ENCODE assay signal across 1 cellular context in genomic region chr11:2268911-2269600, GRCh38.
TF ChIP-seq lines count a peak whose summit lies in the region.

No MANE protein-coding gene starts in this region.

TF ChIP-seq in HepG2, 621 proteins besides CTCF, POLR2A, EP300 and RAD21 (continues in another document):
- TF ChIP-seq SOX13 (IDR thresholded peaks at IDR 0.05) (no peak), SOX13 (CRISPR knock-in tag; conservative IDR thresholded peaks at IDR 0.05 in 1 of 2, IDR thresholded peaks at IDR 0.05 in 1 of 2) (peak in 1 of 2 experiments; percentile 69; a peak in 2 of 4 replicates), MED1 (CRISPR knock-in tag; IDR thresholded peaks at IDR 0.05) (peak; percentile 57; the same call in 1 of the 2 replicates), TGIF2 (CRISPR knock-in tag; IDR thresholded peaks at IDR 0.05) (no peak), EEA1 (CRISPR knock-in tag; IDR thresholded peaks at IDR 0.05; ENCODE audit: borderline replicate concordance) (no peak), HMGA1 (CRISPR knock-in tag; conservative IDR thresholded peaks at IDR 0.05) (no peak), RNF219 (CRISPR knock-in tag; IDR thresholded peaks at IDR 0.05) (no peak), ATM (IDR thresholded peaks at IDR 0.05; ENCODE audit: borderline replicate concordance) (no peak), KAT2B (IDR thresholded peaks at IDR 0.05; ENCODE audit: borderline replicate concordance, low read depth, low read length) (no peak), RBM22 (optimal IDR thresholded peaks at IDR 0.05; ENCODE audit: low read length) (no peak), HOXA5 (CRISPR knock-in tag; IDR thresholded peaks at IDR 0.05) (peak; percentile 79), NFKB2 (CRISPR knock-in tag; IDR thresholded peaks at IDR 0.05; ENCODE audit: borderline replicate concordance) (no peak), GRHL1 (CRISPR knock-in tag; conservative IDR thresholded peaks at IDR 0.05) (no peak), YEATS2 (CRISPR knock-in tag; IDR thresholded peaks at IDR 0.05; ENCODE audit: borderline replicate concordance) (no peak), PITX1 (CRISPR knock-in tag; IDR thresholded peaks at IDR 0.05) (0 out of 2 replicates have a peak, but pooled peaks have one; percentile 32), ZFP36L1 (CRISPR knock-in tag; IDR thresholded peaks at IDR 0.05) (no peak), SNRNP70 (IDR thresholded peaks at IDR 0.05; ENCODE audit: low read depth, low read length) (no peak), FIP1L1 (IDR thresholded peaks at IDR 0.05; ENCODE audit: borderline replicate concordance, insufficient read depth, low read depth, low read length) (no peak), MTERF4 (CRISPR knock-in tag; IDR thresholded peaks at IDR 0.05) (no peak), FOXJ3 (CRISPR knock-in tag; IDR thresholded peaks at IDR 0.05; ENCODE audit: borderline replicate concordance) (no peak), ZBTB14 (CRISPR knock-in tag; IDR thresholded peaks at IDR 0.05) (no peak), HMG20B (CRISPR knock-in tag; conservative IDR thresholded peaks at IDR 0.05) (0 out of 2 replicates have a peak, but pooled peaks have one; percentile 35), ZSCAN29 (CRISPR knock-in tag; conservative IDR thresholded peaks at IDR 0.05) (no peak), MAF1 (CRISPR knock-in tag; IDR thresholded peaks at IDR 0.05; ENCODE audit: borderline replicate concordance) (0 out of 2 replicates have a peak, but pooled peaks have one; percentile 53), MXI1 (IDR thresholded peaks at IDR 0.05; ENCODE audit: borderline replicate concordance, low read depth, low read length) (no peak), TBP (CRISPR knock-in tag; IDR thresholded peaks at IDR 0.05) (no peak), KMT2B (CRISPR knock-in tag; IDR thresholded peaks at IDR 0.05) (0 out of 2 replicates have a peak, but pooled peaks have one; percentile 19), ZNF335 (CRISPR knock-in tag; IDR thresholded peaks at IDR 0.05) (no peak), ZIK1 (CRISPR knock-in tag; IDR thresholded peaks at IDR 0.05; ENCODE audit: borderline replicate concordance, low read depth) (0 out of 2 replicates have a peak, but pooled peaks have one; percentile 57), NFRKB (IDR thresholded peaks at IDR 0.05) (no peak), ZNF549 (CRISPR knock-in tag; IDR thresholded peaks at IDR 0.05) (no peak), BORCS8-MEF2B (CRISPR knock-in tag; IDR thresholded peaks at IDR 0.05) (peak; percentile 65), ZNF354B (CRISPR knock-in tag; IDR thresholded peaks at IDR 0.05) (no peak), ZNF263 (CRISPR knock-in tag; IDR thresholded peaks at IDR 0.05) (no peak), TCF7 (IDR thresholded peaks at IDR 0.05; ENCODE audit: low read depth) (peak; percentile 8; the same call in 1 of the 2 replicates), MEF2D (CRISPR knock-in tag; IDR thresholded peaks at IDR 0.05) (no peak), ZBTB7B (CRISPR knock-in tag; IDR thresholded peaks at IDR 0.05) (peak; percentile 81; the same call in 1 of the 2 replicates), ZNF766 (CRISPR knock-in tag; IDR thresholded peaks at IDR 0.05; ENCODE audit: borderline replicate concordance) (no peak; the same call in 1 of the 2 replicates), NR1H2 (CRISPR knock-in tag; IDR thresholded peaks at IDR 0.05; ENCODE audit: borderline replicate concordance, low read depth) (no peak), ZMYM3 (CRISPR knock-in tag; IDR thresholded peaks at IDR 0.05) (no peak), NFE2 (CRISPR knock-in tag; IDR thresholded peaks at IDR 0.05) (no peak), AHDC1 (CRISPR knock-in tag; IDR thresholded peaks at IDR 0.05; ENCODE audit: borderline replicate concordance) (no peak), ZNF776 (CRISPR knock-in tag; IDR thresholded peaks at IDR 0.05) (no peak; the same call in 1 of the 2 replicates), FOXK1 (CRISPR knock-in tag; IDR thresholded peaks at IDR 0.05; ENCODE audit: borderline replicate concordance, low read depth) (no peak), NR2F2 (IDR thresholded peaks at IDR 0.05; ENCODE audit: borderline replicate concordance, low read depth) (no peak), ZNF232 (CRISPR knock-in tag; IDR thresholded peaks at IDR 0.05; ENCODE audit: borderline replicate concordance) (no peak), SCMH1 (CRISPR knock-in tag; IDR thresholded peaks at IDR 0.05; ENCODE audit: borderline replicate concordance) (no peak)
- TF ChIP-seq, protein P1, sequence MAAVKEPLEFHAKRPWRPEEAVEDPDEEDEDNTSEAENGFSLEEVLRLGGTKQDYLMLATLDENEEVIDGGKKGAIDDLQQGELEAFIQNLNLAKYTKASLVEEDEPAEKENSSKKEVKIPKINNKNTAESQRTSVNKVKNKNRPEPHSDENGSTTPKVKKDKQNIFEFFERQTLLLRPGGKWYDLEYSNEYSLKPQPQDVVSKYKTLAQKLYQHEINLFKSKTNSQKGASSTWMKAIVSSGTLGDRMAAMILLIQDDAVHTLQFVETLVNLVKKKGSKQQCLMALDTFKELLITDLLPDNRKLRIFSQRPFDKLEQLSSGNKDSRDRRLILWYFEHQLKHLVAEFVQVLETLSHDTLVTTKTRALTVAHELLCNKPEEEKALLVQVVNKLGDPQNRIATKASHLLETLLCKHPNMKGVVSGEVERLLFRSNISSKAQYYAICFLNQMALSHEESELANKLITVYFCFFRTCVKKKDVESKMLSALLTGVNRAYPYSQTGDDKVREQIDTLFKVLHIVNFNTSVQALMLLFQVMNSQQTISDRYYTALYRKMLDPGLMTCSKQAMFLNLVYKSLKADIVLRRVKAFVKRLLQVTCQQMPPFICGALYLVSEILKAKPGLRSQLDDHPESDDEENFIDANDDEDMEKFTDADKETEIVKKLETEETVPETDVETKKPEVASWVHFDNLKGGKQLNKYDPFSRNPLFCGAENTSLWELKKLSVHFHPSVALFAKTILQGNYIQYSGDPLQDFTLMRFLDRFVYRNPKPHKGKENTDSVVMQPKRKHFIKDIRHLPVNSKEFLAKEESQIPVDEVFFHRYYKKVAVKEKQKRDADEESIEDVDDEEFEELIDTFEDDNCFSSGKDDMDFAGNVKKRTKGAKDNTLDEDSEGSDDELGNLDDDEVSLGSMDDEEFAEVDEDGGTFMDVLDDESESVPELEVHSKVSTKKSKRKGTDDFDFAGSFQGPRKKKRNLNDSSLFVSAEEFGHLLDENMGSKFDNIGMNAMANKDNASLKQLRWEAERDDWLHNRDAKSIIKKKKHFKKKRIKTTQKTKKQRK (IDR thresholded peaks at IDR 0.05; ENCODE audit: low read length) = no peak
- TF ChIP-seq, protein P2, sequence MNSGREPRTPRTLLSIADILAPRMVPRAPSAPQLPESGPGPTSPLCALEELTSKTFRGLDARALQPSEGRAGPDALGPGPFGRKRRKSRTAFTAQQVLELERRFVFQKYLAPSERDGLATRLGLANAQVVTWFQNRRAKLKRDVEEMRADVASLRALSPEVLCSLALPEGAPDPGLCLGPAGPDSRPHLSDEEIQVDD (CRISPR knock-in tag; IDR thresholded peaks at IDR 0.05; ENCODE audit: borderline replicate concordance) = no peak
- TF ChIP-seq, protein P3, sequence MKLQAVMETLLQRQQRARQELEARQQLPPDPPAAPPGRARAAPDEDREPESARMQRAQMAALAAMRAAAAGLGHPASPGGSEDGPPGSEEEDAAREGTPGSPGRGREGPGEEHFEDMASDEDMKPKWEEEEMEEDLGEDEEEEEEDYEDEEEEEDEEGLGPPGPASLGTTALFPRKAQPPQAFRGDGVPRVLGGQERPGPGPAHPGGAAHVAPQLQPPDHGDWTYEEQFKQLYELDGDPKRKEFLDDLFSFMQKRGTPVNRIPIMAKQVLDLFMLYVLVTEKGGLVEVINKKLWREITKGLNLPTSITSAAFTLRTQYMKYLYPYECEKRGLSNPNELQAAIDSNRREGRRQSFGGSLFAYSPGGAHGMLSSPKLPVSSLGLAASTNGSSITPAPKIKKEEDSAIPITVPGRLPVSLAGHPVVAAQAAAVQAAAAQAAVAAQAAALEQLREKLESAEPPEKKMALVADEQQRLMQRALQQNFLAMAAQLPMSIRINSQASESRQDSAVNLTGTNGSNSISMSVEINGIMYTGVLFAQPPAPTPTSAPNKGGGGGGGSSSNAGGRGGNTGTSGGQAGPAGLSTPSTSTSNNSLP (IDR thresholded peaks at IDR 0.05; ENCODE audit: low read depth, low read length) = no peak
